28 cellular contexts compared by ENCODE assay signal in the genomic region with DNA sequence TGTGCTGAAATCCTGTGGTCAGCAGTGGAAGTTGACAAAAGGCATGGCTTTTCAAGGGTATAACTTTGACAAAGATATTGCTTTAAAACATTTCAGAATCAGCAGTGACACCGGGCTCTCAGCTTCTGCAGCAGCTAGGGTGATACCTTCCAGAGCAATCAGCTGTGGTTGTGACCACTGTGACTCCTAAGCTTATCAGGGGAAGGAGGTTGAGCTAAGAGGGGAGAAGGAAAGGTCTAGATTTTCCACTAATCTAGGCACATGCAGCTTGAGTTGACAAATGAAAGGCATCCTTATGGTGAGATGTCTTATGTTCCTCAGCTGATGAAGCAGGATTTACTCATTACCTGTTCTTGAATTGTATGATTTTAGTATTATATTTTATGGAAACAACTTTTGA.
"Had no signal": no experiment of that assay in that cellular context is flagged by ENCODE, and none has a peak within 500 bp of the region (broad histone marks: within the 10 kb centered on the region; RNA-seq: fewer than 3 reads in every experiment).

No MANE protein-coding gene starts in this region.

- DNase-seq: activated CD4-positive, alpha-beta T cell treated with anti-CD3 and anti-CD28 coated beads for 36 hours; activated CD8-positive, alpha-beta T cell treated with anti-CD3 and anti-CD28 coated beads for 36 hours; activated gamma-delta T cell; activated naive CD4-positive, alpha-beta T cell treated with anti-CD3 and anti-CD28 coated beads for 36 hours; activated T-cell treated with anti-CD3 and anti-CD28 coated beads, Interleukin-2, amount 50 U/mL, for 4 hours; anterior cingulate cortex; caudate nucleus; NCI-H1092; NCI-H1417; NCI-H1930; NCI-H2171; NCI-H226; NCI-H510A; NCI-H526 treated with DMSO at 0.1 percent for 48 hours; NCI-H82; RPMI8226; T-cell; T-helper 2 cell; T1000 had no signal

- H3K27me3 ChIP-seq: adrenal gland had no signal

- H3K9me3 Mint-ChIP-seq: activated CD8-positive, alpha-beta T cell treated with anti-CD3 and anti-CD28 coated beads for 36 hours; activated naive CD4-positive, alpha-beta T cell treated with anti-CD3 and anti-CD28 coated beads for 36 hours; activated T-cell treated with anti-CD3 and anti-CD28 coated beads, Interleukin-2, amount 50 U/mL, for 4 hours; activated T-helper 17 cell treated with anti-CD3 and anti-CD28 coated beads, Interleukin-2, amount 50 U/mL, for 72 hours; IgD-negative memory B cell; T-cell had no signal

- H3K27ac Mint-ChIP-seq: activated CD4-positive, alpha-beta T cell treated with anti-CD3 and anti-CD28 coated beads for 36 hours; activated CD8-positive, alpha-beta T cell treated with anti-CD3 and anti-CD28 coated beads for 36 hours; activated naive CD4-positive, alpha-beta T cell treated with anti-CD3 and anti-CD28 coated beads for 36 hours; activated naive CD8-positive, alpha-beta T cell; activated T-helper 17 cell treated with anti-CD3 and anti-CD28 coated beads, Interleukin-2, amount 50 U/mL, for 72 hours; IgD-negative memory B cell; T-cell had no signal

- H3K27me3 Mint-ChIP-seq: activated CD4-positive, alpha-beta T cell treated with anti-CD3 and anti-CD28 coated beads for 36 hours; activated CD8-positive, alpha-beta T cell treated with anti-CD3 and anti-CD28 coated beads for 36 hours; activated naive CD8-positive, alpha-beta T cell; activated T-helper 17 cell treated with anti-CD3 and anti-CD28 coated beads, Interleukin-2, amount 50 U/mL, for 72 hours; T-cell had no signal

- H3K4me2 ChIP-seq: KMS-11 had no signal

- H3K4me1 Mint-ChIP-seq: activated CD4-positive, alpha-beta T cell treated with anti-CD3 and anti-CD28 coated beads for 36 hours; activated T-helper 17 cell treated with anti-CD3 and anti-CD28 coated beads, Interleukin-2, amount 50 U/mL, for 72 hours; T-cell had no signal

- H3K36me3 Mint-ChIP-seq: T-cell had no signal

- H3K4me1 ChIP-seq: adrenal gland had no signal

- H3K4me3 Mint-ChIP-seq: activated CD4-positive, alpha-beta T cell treated with anti-CD3 and anti-CD28 coated beads for 36 hours; activated CD8-positive, alpha-beta T cell treated with anti-CD3 and anti-CD28 coated beads for 36 hours; activated naive CD4-positive, alpha-beta T cell treated with anti-CD3 and anti-CD28 coated beads for 36 hours; activated naive CD8-positive, alpha-beta T cell; activated T-cell treated with anti-CD3 and anti-CD28 coated beads, Interleukin-2, amount 50 U/mL, for 4 hours; activated T-helper 17 cell treated with anti-CD3 and anti-CD28 coated beads, Interleukin-2, amount 50 U/mL, for 72 hours; IgD-negative memory B cell; T-cell had no signal

- H3K27ac ChIP-seq: adrenal gland, KMS-11, SK-N-MC, VCaP had no signal

- H3K36me3 ChIP-seq: adrenal gland had no signal

- ATAC-seq: activated CD4-positive, alpha-beta T cell treated with anti-CD3 and anti-CD28 coated beads for 36 hours; activated CD8-positive, alpha-beta T cell treated with anti-CD3 and anti-CD28 coated beads for 36 hours; activated T-cell treated with anti-CD3 and anti-CD28 coated beads, Interleukin-2, amount 50 U/mL, for 4 hours; activated T-helper 17 cell treated with anti-CD3 and anti-CD28 coated beads, Interleukin-2, amount 50 U/mL, for 72 hours; Panc1; Right ventricle myocardium inferior; T-cell had no signal

- H3K4me3 ChIP-seq: adrenal gland, SK-N-MC had no signal

- H3K9ac ChIP-seq: KMS-11 had no signal

- H3K9me3 ChIP-seq: adrenal gland had no signal
